2 cellular contexts compared by ENCODE assay signal in genomic region chr10:101767600-101767945, GRCh38.
TF ChIP-seq lines count a peak whose summit lies in the region.

No MANE protein-coding gene starts in this region.

TF ChIP-seq in SK-N-SH, 30 proteins besides CTCF, POLR2A, EP300 and RAD21 (continued from another document):
- TF ChIP-seq, protein P1, sequence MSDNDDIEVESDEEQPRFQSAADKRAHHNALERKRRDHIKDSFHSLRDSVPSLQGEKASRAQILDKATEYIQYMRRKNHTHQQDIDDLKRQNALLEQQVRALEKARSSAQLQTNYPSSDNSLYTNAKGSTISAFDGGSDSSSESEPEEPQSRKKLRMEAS (IDR thresholded peaks at IDR 0.05; ENCODE audit: low read depth), result no peak
- no peak for TF ChIP-seq FOSL2 (IDR thresholded peaks at IDR 0.05; ENCODE audit: borderline replicate concordance, low read depth)
- TF ChIP-seq EZH2phosphoT487 (IDR thresholded peaks at IDR 0.05; ENCODE audit: borderline replicate concordance, low read depth), result no peak
- TF ChIP-seq ZBTB33 (IDR thresholded peaks at IDR 0.05; ENCODE audit: borderline replicate concordance, low read depth), result no peak
- no peak for TF ChIP-seq MXI1 (IDR thresholded peaks at IDR 0.05; ENCODE audit: low read depth, low read length)

TF ChIP-seq in SK-N-SH treated with all-trans-retinoic acid at 6 μM for 48 hours, 23 proteins besides CTCF, POLR2A, EP300 and RAD21 (continued from another document):
- TF ChIP-seq, protein P2, sequence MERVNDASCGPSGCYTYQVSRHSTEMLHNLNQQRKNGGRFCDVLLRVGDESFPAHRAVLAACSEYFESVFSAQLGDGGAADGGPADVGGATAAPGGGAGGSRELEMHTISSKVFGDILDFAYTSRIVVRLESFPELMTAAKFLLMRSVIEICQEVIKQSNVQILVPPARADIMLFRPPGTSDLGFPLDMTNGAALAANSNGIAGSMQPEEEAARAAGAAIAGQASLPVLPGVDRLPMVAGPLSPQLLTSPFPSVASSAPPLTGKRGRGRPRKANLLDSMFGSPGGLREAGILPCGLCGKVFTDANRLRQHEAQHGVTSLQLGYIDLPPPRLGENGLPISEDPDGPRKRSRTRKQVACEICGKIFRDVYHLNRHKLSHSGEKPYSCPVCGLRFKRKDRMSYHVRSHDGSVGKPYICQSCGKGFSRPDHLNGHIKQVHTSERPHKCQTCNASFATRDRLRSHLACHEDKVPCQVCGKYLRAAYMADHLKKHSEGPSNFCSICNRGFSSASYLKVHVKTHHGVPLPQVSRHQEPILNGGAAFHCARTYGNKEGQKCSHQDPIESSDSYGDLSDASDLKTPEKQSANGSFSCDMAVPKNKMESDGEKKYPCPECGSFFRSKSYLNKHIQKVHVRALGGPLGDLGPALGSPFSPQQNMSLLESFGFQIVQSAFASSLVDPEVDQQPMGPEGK (CRISPR knock-in tag; IDR thresholded peaks at IDR 0.05; ENCODE audit: borderline replicate concordance), result no peak
TF ChIP-seq in SK-N-SH treated with all-trans-retinoic acid at 6 μM for 48 hours: peak in this region for 0.
